2 cellular contexts compared by ENCODE assay signal in the genomic region with DNA sequence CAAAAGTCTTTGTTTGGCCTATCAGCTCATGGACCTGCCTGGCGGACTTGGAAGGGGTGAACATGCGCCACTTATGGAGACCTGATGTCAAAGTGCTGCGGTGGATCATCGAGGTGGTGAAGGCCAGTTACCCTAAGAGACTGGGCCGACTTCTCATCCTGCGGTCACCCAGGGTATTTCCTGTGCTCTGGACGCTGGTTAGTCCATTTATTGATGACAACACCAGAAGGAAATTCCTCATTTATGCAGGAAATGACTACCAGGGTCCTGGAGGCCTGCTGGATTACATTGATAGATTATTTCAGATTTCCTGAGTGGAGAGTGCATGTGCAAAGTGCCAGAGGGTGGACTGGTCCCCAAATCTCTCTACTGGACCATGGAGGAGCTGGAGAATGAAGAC.
A peak's percentile ranks its signal among the peaks of the same experiment; 100 is the strongest.
TF ChIP-seq lines count a peak whose summit lies in the region.

No MANE protein-coding gene starts in this region.

TF ChIP-seq in HepG2, 621 proteins besides CTCF, POLR2A, EP300 and RAD21:
- TF ChIP-seq, protein P1, sequence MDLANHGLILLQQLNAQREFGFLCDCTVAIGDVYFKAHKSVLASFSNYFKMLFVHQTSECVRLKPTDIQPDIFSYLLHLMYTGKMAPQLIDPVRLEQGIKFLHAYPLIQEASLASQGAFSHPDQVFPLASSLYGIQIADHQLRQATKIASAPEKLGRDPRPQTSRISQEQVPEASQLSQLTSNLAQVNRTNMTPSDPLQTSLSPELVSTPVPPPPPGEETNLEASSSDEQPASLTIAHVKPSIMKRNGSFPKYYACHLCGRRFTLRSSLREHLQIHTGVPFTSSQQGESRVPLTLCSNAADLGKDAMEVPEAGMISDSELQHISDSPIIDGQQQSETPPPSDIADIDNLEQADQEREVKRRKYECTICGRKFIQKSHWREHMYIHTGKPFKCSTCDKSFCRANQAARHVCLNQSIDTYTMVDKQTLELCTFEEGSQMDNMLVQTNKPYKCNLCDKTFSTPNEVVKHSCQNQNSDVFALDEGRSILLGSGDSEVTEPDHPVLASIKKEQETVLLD (CRISPR knock-in tag; IDR thresholded peaks at IDR 0.05; ENCODE audit: low read depth): no peak
- TF ChIP-seq KAT8 (CRISPR knock-in tag; IDR thresholded peaks at IDR 0.05) (no peak), ZSCAN21 (CRISPR knock-in tag; IDR thresholded peaks at IDR 0.05; ENCODE audit: borderline replicate concordance) (no peak), FOSL2 (CRISPR knock-in tag; IDR thresholded peaks at IDR 0.05) (no peak), ZMYM2 (CRISPR knock-in tag; IDR thresholded peaks at IDR 0.05) (no peak), ZBTB1 (CRISPR knock-in tag; IDR thresholded peaks at IDR 0.05; ENCODE audit: borderline replicate concordance) (no peak), YY1 (IDR thresholded peaks at IDR 0.05; ENCODE audit: insufficient read depth, insufficient replicate concordance, low read depth, low read length) (no peak), SYNCRIP (IDR thresholded peaks at IDR 0.05; ENCODE audit: insufficient read depth, low read depth, low read length) (no peak), NFE2L1 (CRISPR knock-in tag; IDR thresholded peaks at IDR 0.05; ENCODE audit: borderline replicate concordance) (no peak), LRRFIP1 (CRISPR knock-in tag; conservative IDR thresholded peaks at IDR 0.05) (no peak), AGO2 (optimal IDR thresholded peaks at IDR 0.05; ENCODE audit: low read depth, low read length) (no peak)
- TF ChIP-seq, protein P2, sequence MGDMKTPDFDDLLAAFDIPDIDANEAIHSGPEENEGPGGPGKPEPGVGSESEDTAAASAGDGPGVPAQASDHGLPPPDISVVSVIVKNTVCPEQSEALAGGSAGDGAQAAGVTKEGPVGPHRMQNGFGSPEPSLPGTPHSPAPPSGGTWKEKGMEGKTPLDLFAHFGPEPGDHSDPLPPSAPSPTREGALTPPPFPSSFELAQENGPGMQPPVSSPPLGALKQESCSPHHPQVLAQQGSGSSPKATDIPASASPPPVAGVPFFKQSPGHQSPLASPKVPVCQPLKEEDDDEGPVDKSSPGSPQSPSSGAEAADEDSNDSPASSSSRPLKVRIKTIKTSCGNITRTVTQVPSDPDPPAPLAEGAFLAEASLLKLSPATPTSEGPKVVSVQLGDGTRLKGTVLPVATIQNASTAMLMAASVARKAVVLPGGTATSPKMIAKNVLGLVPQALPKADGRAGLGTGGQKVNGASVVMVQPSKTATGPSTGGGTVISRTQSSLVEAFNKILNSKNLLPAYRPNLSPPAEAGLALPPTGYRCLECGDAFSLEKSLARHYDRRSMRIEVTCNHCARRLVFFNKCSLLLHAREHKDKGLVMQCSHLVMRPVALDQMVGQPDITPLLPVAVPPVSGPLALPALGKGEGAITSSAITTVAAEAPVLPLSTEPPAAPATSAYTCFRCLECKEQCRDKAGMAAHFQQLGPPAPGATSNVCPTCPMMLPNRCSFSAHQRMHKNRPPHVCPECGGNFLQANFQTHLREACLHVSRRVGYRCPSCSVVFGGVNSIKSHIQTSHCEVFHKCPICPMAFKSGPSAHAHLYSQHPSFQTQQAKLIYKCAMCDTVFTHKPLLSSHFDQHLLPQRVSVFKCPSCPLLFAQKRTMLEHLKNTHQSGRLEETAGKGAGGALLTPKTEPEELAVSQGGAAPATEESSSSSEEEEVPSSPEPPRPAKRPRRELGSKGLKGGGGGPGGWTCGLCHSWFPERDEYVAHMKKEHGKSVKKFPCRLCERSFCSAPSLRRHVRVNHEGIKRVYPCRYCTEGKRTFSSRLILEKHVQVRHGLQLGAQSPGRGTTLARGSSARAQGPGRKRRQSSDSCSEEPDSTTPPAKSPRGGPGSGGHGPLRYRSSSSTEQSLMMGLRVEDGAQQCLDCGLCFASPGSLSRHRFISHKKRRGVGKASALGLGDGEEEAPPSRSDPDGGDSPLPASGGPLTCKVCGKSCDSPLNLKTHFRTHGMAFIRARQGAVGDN (CRISPR knock-in tag; IDR thresholded peaks at IDR 0.05): no peak

TF ChIP-seq in endothelial cell of umbilical vein, 7 proteins besides CTCF, POLR2A, EP300 and RAD21:
- peak; percentile 78 for TF ChIP-seq JUN (IDR thresholded peaks at IDR 0.05; ENCODE audit: borderline replicate concordance, insufficient read depth, insufficient read length, low read depth)
- no peak for TF ChIP-seq MYC (IDR thresholded peaks at IDR 0.05; ENCODE audit: low read depth, low read length)
- TF ChIP-seq EZH2 (IDR thresholded peaks at IDR 0.05; ENCODE audit: borderline replicate concordance, low read depth, low read length, severe bottlenecking): no peak
- TF ChIP-seq FOS (IDR thresholded peaks at IDR 0.05; ENCODE audit: borderline replicate concordance, insufficient read depth, low read length): peak; percentile 85
- peak; percentile 77 for TF ChIP-seq GATA2 (IDR thresholded peaks at IDR 0.05; ENCODE audit: insufficient read depth, insufficient read length, low read depth, low read length)
- TF ChIP-seq POLR2AphosphoS5 (IDR thresholded peaks at IDR 0.05; ENCODE audit: insufficient read depth, low read depth, low read length): peak; percentile 87
